9 cellular contexts compared by ENCODE assay signal in the genomic region with DNA sequence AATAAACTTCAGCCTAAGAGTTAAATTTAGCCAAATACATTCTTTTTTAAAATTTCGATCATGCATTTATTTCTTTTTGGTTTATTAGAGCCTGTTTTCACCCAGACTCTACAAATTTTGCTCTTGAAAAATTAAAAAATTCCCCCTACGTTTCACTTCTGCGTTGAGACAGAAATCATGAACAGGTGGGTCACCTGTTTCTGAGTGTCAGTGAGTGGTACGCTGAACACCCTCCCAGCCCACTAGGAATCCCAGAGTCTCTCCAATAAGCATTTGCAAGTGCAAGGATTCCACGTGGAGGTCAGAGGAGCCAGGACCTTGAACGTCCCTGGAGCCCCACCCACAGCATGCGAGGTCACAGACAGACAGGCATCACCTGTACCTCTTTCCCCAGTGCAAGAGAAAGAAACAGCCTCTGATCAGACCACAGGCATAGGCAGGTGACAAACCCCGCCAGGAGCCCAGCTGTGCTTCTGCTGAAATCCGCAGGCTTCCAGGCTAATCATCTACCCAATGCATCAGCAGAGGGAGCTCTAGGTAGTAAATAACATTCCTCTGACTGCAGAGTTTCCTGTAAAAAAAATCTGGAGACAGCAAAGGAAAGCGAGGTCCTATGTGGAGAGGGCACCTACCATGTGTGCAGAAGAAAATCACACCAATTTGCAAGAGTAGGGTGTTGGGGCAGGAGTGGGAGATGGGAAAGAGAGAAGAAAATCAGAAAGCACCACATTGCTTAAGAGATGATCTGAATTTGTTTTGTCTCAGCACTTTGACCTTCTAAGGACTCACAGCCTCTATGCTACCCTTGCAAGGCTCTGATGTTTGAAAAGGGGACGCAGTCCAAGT. TPM values are rescaled to one million over a fixed set of nuclear protein-coding genes. Genes with fewer than 3 reads are reported as not detected.
DNase-seq lines count a peak whose midpoint lies in the region; ATAC-seq and TF ChIP-seq lines count a peak whose summit lies in the region.
"Had no signal": no experiment of that assay in that cellular context is flagged by ENCODE, and none has a peak within 500 bp of the region (broad histone marks: within the 10 kb centered on the region; RNA-seq: fewer than 3 reads in every experiment).

No MANE protein-coding gene starts in this region.

- no peaks in the 10 kb centered on the region for H3K36me3 ChIP-seq in KMS-11 (ENCODE audit: insufficient read depth)

- TF ChIP-seq CTCF in natural killer cell (IDR thresholded peaks at IDR 0.05) (peak; percentile 31), KMS-11 (conservative IDR thresholded peaks at IDR 0.05; ENCODE audit: low read depth, low read length) (peak; percentile 84)

- H3K4me3 Mint-ChIP-seq in natural killer cell: no peak overlapping the region
- no peak overlapping the region for H3K4me3 Mint-ChIP-seq in natural killer cell treated with Interleukin-12 subunit alpha and Interleukin-12 subunit beta and Interleukin-15 and Interleukin-18, amount 100 ng/mL, for 72 hours
- H3K4me3 Mint-ChIP-seq in stimulated activated naive B cell treated with anti-CD40 and anti-IgM and Interleukin-4, amounts not matched to agents 10 μg/mL and 1 μg/mL and 100 μg/mL, for 72 hours: peak overlapping the region; percentile 54 to 61
- H3K4me3 Mint-ChIP-seq: stimulated activated naive CD8-positive, alpha-beta T cell treated with anti-CD3 and anti-CD28 coated beads, Interleukin-15, Interleukin-2, amounts not matched to agents 100 ng/mL and 50 ng/mL, for 24 hours had no signal

- DNase-seq in natural killer cell (no peak), SK-MEL-5 (ENCODE audit: low read depth, low spot score) (peak; percentile 77), astrocyte of the hippocampus (ENCODE audit: low read depth, low spot score) (peak; percentile 72), iPS-NIHi7 (ENCODE audit: extremely low spot score) (peak; percentile 88)
- no peak for DNase-seq in natural killer cell treated with Interleukin-12 subunit alpha and Interleukin-12 subunit beta and Interleukin-15 and Interleukin-18, amount 100 ng/mL, for 72 hours (ENCODE audit: low spot score)
- DNase-seq in stimulated activated naive B cell treated with anti-CD40 and anti-IgM and Interleukin-4, amounts not matched to agents 10 μg/mL and 1 μg/mL and 100 μg/mL, for 72 hours: no peak

- ATAC-seq in natural killer cell (peak; percentile 40 to 55 (median 48)), GM18505 (IDR thresholded peaks at IDR 0.05; ENCODE audit: unreplicated experiment) (no peak)
- ATAC-seq in natural killer cell treated with Interleukin-12 subunit alpha and Interleukin-12 subunit beta and Interleukin-15 and Interleukin-18, amount 100 ng/mL, for 72 hours: no peak
- peak; percentile 87 to 91 for ATAC-seq in stimulated activated naive B cell treated with anti-CD40 and anti-IgM and Interleukin-4, amounts not matched to agents 10 μg/mL and 1 μg/mL and 100 μg/mL, for 72 hours (replicated peaks)

- H3K36me3 Mint-ChIP-seq in natural killer cell: no peaks in the 10 kb centered on the region
- no peaks in the 10 kb centered on the region for H3K36me3 Mint-ChIP-seq in natural killer cell treated with Interleukin-12 subunit alpha and Interleukin-12 subunit beta and Interleukin-15 and Interleukin-18, amount 100 ng/mL, for 72 hours
- H3K36me3 Mint-ChIP-seq in stimulated activated naive B cell treated with anti-CD40 and anti-IgM and Interleukin-4, amounts not matched to agents 10 μg/mL and 1 μg/mL and 100 μg/mL, for 72 hours: peaks cover 5 to 19% of the 10 kb centered on the region in 2 donors

- H3K4me1 Mint-ChIP-seq in natural killer cell: peaks cover 25 to 26% of the 10 kb centered on the region in 2 donors
- H3K4me1 Mint-ChIP-seq in natural killer cell treated with Interleukin-12 subunit alpha and Interleukin-12 subunit beta and Interleukin-15 and Interleukin-18, amount 100 ng/mL, for 72 hours (ENCODE audit: low read depth in 2 of 2): peaks cover 26 to 32% of the 10 kb centered on the region in 2 donors
- H3K4me1 Mint-ChIP-seq in stimulated activated naive B cell treated with anti-CD40 and anti-IgM and Interleukin-4, amounts not matched to agents 10 μg/mL and 1 μg/mL and 100 μg/mL, for 72 hours: peaks cover 36 to 47% of the 10 kb centered on the region in 2 donors

- H3K4me1 ChIP-seq in KMS-11 (ENCODE audit: low read depth, poor library complexity, severe bottlenecking): peaks cover 13% of the 10 kb centered on the region

- no peak overlapping the region for H3K9ac ChIP-seq in KMS-11

- peak overlapping the region; percentile 66 for H2AFZ ChIP-seq in KMS-11 (ENCODE audit: low read depth)

- no peak overlapping the region for H3K27ac Mint-ChIP-seq in natural killer cell
- no peak overlapping the region for H3K27ac Mint-ChIP-seq in natural killer cell treated with Interleukin-12 subunit alpha and Interleukin-12 subunit beta and Interleukin-15 and Interleukin-18, amount 100 ng/mL, for 72 hours
- peak overlapping the region; percentile 43 for H3K27ac Mint-ChIP-seq in stimulated activated naive B cell treated with anti-CD40 and anti-IgM and Interleukin-4, amounts not matched to agents 10 μg/mL and 1 μg/mL and 100 μg/mL, for 72 hours
- H3K27ac Mint-ChIP-seq: stimulated activated naive CD8-positive, alpha-beta T cell treated with anti-CD3 and anti-CD28 coated beads, Interleukin-15, Interleukin-2, amounts not matched to agents 100 ng/mL and 50 ng/mL, for 24 hours had no signal

- no peak overlapping the region for H3K4me3 ChIP-seq in KMS-11 (IDR thresholded peaks at IDR 0.05; ENCODE audit: insufficient read depth, low read depth, low read length)

- no peaks in the 10 kb centered on the region for H4K20me1 ChIP-seq in KMS-11 (ENCODE audit: insufficient read depth)

- H3K27me3 Mint-ChIP-seq in natural killer cell (ENCODE audit: low read depth in 2 of 2): peaks cover 11 to 15% of the 10 kb centered on the region in 2 donors
- H3K27me3 Mint-ChIP-seq in natural killer cell treated with Interleukin-12 subunit alpha and Interleukin-12 subunit beta and Interleukin-15 and Interleukin-18, amount 100 ng/mL, for 72 hours: peaks cover 17 to 20% of the 10 kb centered on the region in 2 donors
- peaks cover 6 to 14% of the 10 kb centered on the region in 2 donors for H3K27me3 Mint-ChIP-seq in stimulated activated naive B cell treated with anti-CD40 and anti-IgM and Interleukin-4, amounts not matched to agents 10 μg/mL and 1 μg/mL and 100 μg/mL, for 72 hours

- in situ Hi-C loops in SK-MEL-5 (cut with HindIII; ENCODE audit: low pct_unique_long_range_greater_than_20kb, low sequenced_read_pairs): no loop called here

- peak overlapping the region; percentile 21; the same call in 1 of the 2 replicates for H3K27ac ChIP-seq in KMS-11

- intact Hi-C loops in natural killer cell (cut with micrococcal nuclease): no loop called here

- TF ChIP-seq POLR2A in GM18505 (IDR thresholded peaks at IDR 0.05; ENCODE audit: borderline replicate concordance, extremely low read depth, insufficient read depth, insufficient read length): no peak

- H3K9me3 Mint-ChIP-seq in natural killer cell: no peaks in the 10 kb centered on the region
- H3K9me3 Mint-ChIP-seq in natural killer cell treated with Interleukin-12 subunit alpha and Interleukin-12 subunit beta and Interleukin-15 and Interleukin-18, amount 100 ng/mL, for 72 hours: no peaks in the 10 kb centered on the region
- H3K9me3 Mint-ChIP-seq in stimulated activated naive B cell treated with anti-CD40 and anti-IgM and Interleukin-4, amounts not matched to agents 10 μg/mL and 1 μg/mL and 100 μg/mL, for 72 hours: no peaks in the 10 kb centered on the region
- H3K9me3 Mint-ChIP-seq: stimulated activated naive CD8-positive, alpha-beta T cell treated with anti-CD3 and anti-CD28 coated beads, Interleukin-15, Interleukin-2, amounts not matched to agents 100 ng/mL and 50 ng/mL, for 24 hours had no signal

- peak overlapping the region; percentile 46; the same call in 1 of the 2 replicates for H3K4me2 ChIP-seq in KMS-11

- H3K27me3 ChIP-seq in KMS-11 (ENCODE audit: insufficient read depth, low read depth): no peaks in the 10 kb centered on the region

- no peaks in the 10 kb centered on the region for H3K79me2 ChIP-seq in KMS-11 (ENCODE audit: insufficient read depth, low read depth)

RNA-seq across cellular contexts. Expression of a gene that starts 5.9 kb away (rescaled TPM):
- 10 to 100 TPM; 40.9 to 55.5 (median 43.8) TPM for total RNA-seq in natural killer cell
- 10 to 100 TPM; 26.4 to 41.9 TPM for total RNA-seq in natural killer cell treated with Interleukin-12 subunit alpha and Interleukin-12 subunit beta and Interleukin-15 and Interleukin-18, amount 100 ng/mL, for 72 hours
- total RNA-seq in SK-MEL-5 (2014; rRNA removed; shearing (Covaris generic)): 21.1 and 23.3 TPM in 2 replicates
- polyA plus RNA-seq in SK-MEL-5 (2015; cell fraction: cytosol; rRNA removed): 29.6 and 40.8 TPM in 2 replicates
- 10.4 and 12.7 TPM in 2 replicates for polyA plus RNA-seq in SK-MEL-5 (2015; cell fraction: nucleus; rRNA removed)

Comparison
In these comparisons a context has a peak if more than half of its experiments do, and no peak if none do; other contexts are left out.
1. ATAC-seq: peak in natural killer cell (3 of 3) and stimulated activated naive B cell treated with anti-CD40 and anti-IgM and Interleukin-4, amounts not matched to agents 10 μg/mL and 1 μg/mL and 100 μg/mL, for 72 hours (2 of 2); none in natural killer cell treated with Interleukin-12 subunit alpha and Interleukin-12 subunit beta and Interleukin-15 and Interleukin-18, amount 100 ng/mL, for 72 hours (0 of 2) and GM18505 (single experiment).
2. DNase-seq: peak in SK-MEL-5 (single experiment), astrocyte of the hippocampus (single experiment) and iPS-NIHi7 (single experiment); none in natural killer cell (single experiment), natural killer cell treated with Interleukin-12 subunit alpha and Interleukin-12 subunit beta and Interleukin-15 and Interleukin-18, amount 100 ng/mL, for 72 hours (single experiment) and stimulated activated naive B cell treated with anti-CD40 and anti-IgM and Interleukin-4, amounts not matched to agents 10 μg/mL and 1 μg/mL and 100 μg/mL, for 72 hours (single experiment).
3. H3K4me3 Mint-ChIP-seq: peak in stimulated activated naive B cell treated with anti-CD40 and anti-IgM and Interleukin-4, amounts not matched to agents 10 μg/mL and 1 μg/mL and 100 μg/mL, for 72 hours (2 of 2); none in natural killer cell (single experiment) and natural killer cell treated with Interleukin-12 subunit alpha and Interleukin-12 subunit beta and Interleukin-15 and Interleukin-18, amount 100 ng/mL, for 72 hours (single experiment).